In the genomic region with DNA sequence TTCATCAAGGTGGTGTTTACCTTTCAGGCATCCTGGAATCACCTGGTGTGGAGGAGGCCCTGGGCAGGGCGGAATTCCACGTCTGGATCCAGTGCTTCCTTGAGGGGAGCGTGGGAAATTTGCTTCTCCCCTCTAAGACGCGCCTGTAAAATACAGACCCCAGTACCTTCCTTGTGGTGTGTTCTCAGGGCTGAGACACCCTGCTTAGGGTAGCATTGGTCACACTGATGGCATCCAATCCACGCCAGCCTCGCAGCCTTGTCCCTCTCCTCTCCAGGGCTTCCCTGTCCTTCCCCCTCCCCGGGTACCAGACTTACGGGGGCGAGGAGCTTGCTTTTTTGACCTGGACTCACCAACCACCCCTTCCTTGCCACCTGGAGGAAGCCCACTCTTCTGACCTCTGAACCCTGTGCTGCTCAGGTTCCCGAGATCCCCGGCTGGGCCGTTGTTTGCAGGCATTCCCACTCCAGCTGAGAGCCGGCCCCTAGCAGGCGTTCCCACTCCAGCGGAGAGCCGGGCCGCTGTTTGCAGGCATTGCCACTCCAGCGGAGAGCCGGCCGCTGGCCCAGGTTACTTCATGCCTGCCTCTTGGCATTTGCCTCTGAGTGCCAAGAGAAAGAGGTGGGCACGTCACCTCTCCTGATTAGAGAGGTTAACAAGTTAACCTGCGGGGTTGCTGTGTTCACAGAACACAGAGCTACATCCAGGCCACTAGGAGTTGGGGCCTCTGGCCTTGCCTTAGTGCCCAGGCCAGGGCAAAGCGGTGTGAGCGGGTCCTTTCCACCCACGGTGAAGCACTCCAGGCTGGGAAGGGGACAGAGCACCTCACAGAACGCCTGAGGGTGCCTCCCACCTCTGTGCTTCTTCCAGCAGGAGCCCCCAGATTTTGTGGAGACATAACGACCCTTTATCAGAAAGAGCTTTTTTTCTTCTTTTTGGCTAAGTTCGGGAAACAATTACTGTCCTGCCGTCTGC, we compare ENCODE assay signal across 27 cellular contexts.
DNase-seq lines count a peak whose midpoint lies in the region; ATAC-seq and TF ChIP-seq lines count a peak whose summit lies in the region.
"Had no signal": no experiment of that assay in that cellular context is flagged by ENCODE, and none has a peak within 500 bp of the region (broad histone marks: within the 10 kb centered on the region; RNA-seq: fewer than 3 reads in every experiment).

No MANE protein-coding gene starts in this region.

- no peaks in the 10 kb centered on the region for H3K9me3 ChIP-seq in upper lobe of left lung
- H3K9me3 ChIP-seq: BE2C had no signal

- H3K36me3 Mint-ChIP-seq in activated CD8-positive, alpha-beta memory T cell treated with anti-CD3 and anti-CD28 coated beads, Interleukin-2, amount 10 ng/mL, durations not matched to agents 7 days and 5 days = no peaks in the 10 kb centered on the region
- H3K36me3 Mint-ChIP-seq: CD14-positive monocyte; CD8-positive, alpha-beta memory T cell had no signal

- no peak for ATAC-seq in activated CD8-positive, alpha-beta memory T cell treated with anti-CD3 and anti-CD28 coated beads, Interleukin-2, amount 10 ng/mL, durations not matched to agents 7 days and 5 days
- ATAC-seq in upper lobe of left lung (ENCODE audit: low FRiP score in 2 of 2) = peak; percentile 33 to 80
- ATAC-seq in GM19023 (IDR thresholded peaks at IDR 0.05; ENCODE audit: unreplicated experiment) = no peak
- ATAC-seq in GM21390 (IDR thresholded peaks at IDR 0.05; ENCODE audit: unreplicated experiment) = no peak

- WGBS in upper lobe of left lung, 2 donors = 58 to 67% methylated on average over 17 to 29 of the region's 30 CpGs

- H3K4me1 Mint-ChIP-seq in activated CD8-positive, alpha-beta memory T cell treated with anti-CD3 and anti-CD28 coated beads, Interleukin-2, amount 10 ng/mL, durations not matched to agents 7 days and 5 days = no peaks in the 10 kb centered on the region
- H3K4me1 Mint-ChIP-seq: CD14-positive monocyte; CD8-positive, alpha-beta memory T cell had no signal

- no peaks in the 10 kb centered on the region for H3K9me3 Mint-ChIP-seq in activated CD8-positive, alpha-beta memory T cell treated with anti-CD3 and anti-CD28 coated beads, Interleukin-2, amount 10 ng/mL, durations not matched to agents 7 days and 5 days (ENCODE audit: low read depth)

- no peaks in the 10 kb centered on the region for H3K27me3 ChIP-seq in upper lobe of left lung
- H3K27me3 ChIP-seq: BE2C had no signal

- peaks cover 0 to 4% (median 0%) of the 10 kb centered on the region in 4 donors for H3K4me1 ChIP-seq in upper lobe of left lung
- H3K4me1 ChIP-seq: BE2C had no signal

- CTCF ChIA-PET in activated CD8-positive, alpha-beta memory T cell treated with anti-CD3 and anti-CD28 coated beads, Interleukin-2, amount 10 ng/mL, durations not matched to agents 7 days and 5 days (lab: Charles Lee) = no interaction called here

- no peak for TF ChIP-seq POLR2A in upper lobe of left lung (IDR thresholded peaks at IDR 0.05)

- no peak overlapping the region for H3K4me3 ChIP-seq in upper lobe of left lung
- H3K4me3 ChIP-seq: PC-9, SK-N-MC had no signal

- peak; percentile 23 for DNase-seq in activated CD8-positive, alpha-beta memory T cell treated with anti-CD3 and anti-CD28 coated beads, Interleukin-2, amount 10 ng/mL, durations not matched to agents 7 days and 5 days
- DNase-seq in activated CD8-positive, alpha-beta memory T cell treated with anti-CD3 and anti-CD28 coated beads, Interleukin-2, amount 50 U/mL, for 48 hours = no peak
- peak; percentile 51 for DNase-seq in islet precursor cell
- peak; percentile 86 for DNase-seq in mesenteric fat pad (ENCODE audit: low spot score)
- DNase-seq in upper lobe of left lung = peak; percentile 86 to 92
- DNase-seq in COLO668 (lab: John Stamatoyannopoulos, UW; ENCODE audit: unreplicated experiment) = no peak
- DNase-seq: 8988T; ACHN; BE2C; Calu3; CD8-positive, alpha-beta memory T cell; DND-41; NCI-H1048; NCI-H1417; NCI-H1694; NCI-H2029 treated with DMSO at 0.1 percent for 48 hours; NCI-H446 treated with DMSO at 0.1 percent for 48 hours; NCI-H526; NCI-H82; NK-92 treated with Interleukin-12 subunit alpha and Interleukin-12 subunit beta, amount 100 ng/mL, for 24 hours; PC-9; RPMI8226; SHP77 had no signal

- H3K36me3 ChIP-seq in upper lobe of left lung = no peaks in the 10 kb centered on the region
- H3K36me3 ChIP-seq: BE2C had no signal

- TF ChIP-seq CTCF in upper lobe of left lung (IDR thresholded peaks at IDR 0.05) = no peak

- H3K27ac Mint-ChIP-seq in activated CD8-positive, alpha-beta memory T cell treated with anti-CD3 and anti-CD28 coated beads, Interleukin-2, amount 10 ng/mL, durations not matched to agents 7 days and 5 days = no peak overlapping the region
- H3K27ac Mint-ChIP-seq: CD8-positive, alpha-beta memory T cell had no signal

- peak in 1 of 4 donors; percentile 81 for TF ChIP-seq EP300 in upper lobe of left lung (IDR thresholded peaks at IDR 0.05)

- no peak overlapping the region for H3K27ac ChIP-seq in upper lobe of left lung
- H3K27ac ChIP-seq: PC-9, SK-N-MC had no signal

- no peak overlapping the region for H3K4me3 Mint-ChIP-seq in activated CD8-positive, alpha-beta memory T cell treated with anti-CD3 and anti-CD28 coated beads, Interleukin-2, amount 10 ng/mL, durations not matched to agents 7 days and 5 days
- H3K4me3 Mint-ChIP-seq: CD14-positive monocyte; CD8-positive, alpha-beta memory T cell had no signal

- H3K27me3 Mint-ChIP-seq in activated CD8-positive, alpha-beta memory T cell treated with anti-CD3 and anti-CD28 coated beads, Interleukin-2, amount 10 ng/mL, durations not matched to agents 7 days and 5 days = no peaks in the 10 kb centered on the region

Comparison
In these comparisons a context has a peak if more than half of its experiments do, and no peak if none do; other contexts are left out.
1. DNase-seq: peak in activated CD8-positive, alpha-beta memory T cell treated with anti-CD3 and anti-CD28 coated beads, Interleukin-2, amount 10 ng/mL, durations not matched to agents 7 days and 5 days (single experiment), islet precursor cell (single experiment), mesenteric fat pad (single experiment) and upper lobe of left lung (2 of 2); none in activated CD8-positive, alpha-beta memory T cell treated with anti-CD3 and anti-CD28 coated beads, Interleukin-2, amount 50 U/mL, for 48 hours (single experiment) and COLO668 (single experiment).
2. ATAC-seq: peak in upper lobe of left lung (2 of 2); none in activated CD8-positive, alpha-beta memory T cell treated with anti-CD3 and anti-CD28 coated beads, Interleukin-2, amount 10 ng/mL, durations not matched to agents 7 days and 5 days (single experiment), GM19023 (single experiment) and GM21390 (single experiment).